ENCODE assay signal across 10 cellular contexts in genomic region chr3:185070491-185071335, GRCh38.
DNase-seq lines count a peak whose midpoint lies in the region; ATAC-seq, FAIRE-seq and TF ChIP-seq lines count a peak whose summit lies in the region.
"Had no signal": no experiment of that assay in that cellular context is flagged by ENCODE, and none has a peak within 500 bp of the region (broad histone marks: within the 10 kb centered on the region; RNA-seq: fewer than 3 reads in every experiment).

No MANE protein-coding gene starts in this region.

- TF ChIP-seq POLR2A in heart left ventricle (IDR thresholded peaks at IDR 0.05) (no peak), GM12891 (IDR thresholded peaks at IDR 0.05; ENCODE audit: low read depth, low read length) (no peak)

- 71 to 81% (median 76%) methylated on average over 21 to 22 of the region's 22 CpGs for WGBS in heart left ventricle, 4 donors

- H3K9me3 ChIP-seq in heart left ventricle, result no peaks in the 10 kb centered on the region

- TF ChIP-seq CTCF in heart left ventricle (IDR thresholded peaks at IDR 0.05), result peak in 5 of 12 donors; percentile 22 to 48 (median 34)

- ATAC-seq in Right ventricle myocardium superior (ENCODE audit: poor library complexity), result peak; percentile 62
- peak in 3 of 4 donors; percentile 66 to 76 (median 73) for ATAC-seq in heart left ventricle
- no peak for ATAC-seq in HG03045 (IDR thresholded peaks at IDR 0.05; ENCODE audit: unreplicated experiment)

- H3K36me3 ChIP-seq in heart left ventricle, result no peaks in the 10 kb centered on the region

- no peak overlapping the region for H3K4me3 ChIP-seq in heart left ventricle

- H3K27me3 ChIP-seq in heart left ventricle, result no peaks in the 10 kb centered on the region

- H3K27ac ChIP-seq in heart left ventricle, result no peak overlapping the region

- H3K4me1 ChIP-seq in heart left ventricle, result peaks cover 0 to 8% (median 0%) of the 10 kb centered on the region in 12 donors

- intact Hi-C loops in Right ventricle myocardium superior (cut with DNase I), result no loop called here
- intact Hi-C loops in cardiac septum (cut with DNase I), result no loop called here
- intact Hi-C loops in heart left ventricle (cut with DNase I), result no loop called here

- FAIRE-seq in urothelium cell line (lab: Jason Lieb, UNC), result no peak
- FAIRE-seq in GM12891 (lab: Jason Lieb, UNC), result no peak

- DNase-seq in Right ventricle myocardium superior (no peak), cardiac septum (ENCODE audit: low spot score) (no peak), SW480 (ENCODE audit: low spot score) (peak; percentile 27), heart left ventricle (peak in 1 of 5 donors; percentile 37), urothelium cell line (ENCODE audit: low spot score) (peak; percentile 52), T1000 (lab: John Stamatoyannopoulos, UW) (no peak), GM12891 (ENCODE audit: insufficient read length, low spot score) (no peak)
- DNase-seq: activated CD4-positive, alpha-beta T cell treated with anti-CD3 and anti-CD28 coated beads for 48 hours; GDM1 had no signal

TF ChIP-seq in GM12891, 5 proteins besides CTCF, POLR2A, EP300 and RAD21:
- TF ChIP-seq POU2F2 (IDR thresholded peaks at IDR 0.05; ENCODE audit: low read depth, low read length), result no peak
- TF ChIP-seq SPI1 (IDR thresholded peaks at IDR 0.05; ENCODE audit: low read depth, low read length), result no peak
- no peak for TF ChIP-seq TAF1 (IDR thresholded peaks at IDR 0.05; ENCODE audit: low read depth, low read length)
- TF ChIP-seq POLR2AphosphoS5 (IDR thresholded peaks at IDR 0.05; ENCODE audit: low read depth, low read length), result no peak
- no peak for TF ChIP-seq PAX5 (IDR thresholded peaks at IDR 0.05; ENCODE audit: insufficient read depth, low read length, severe bottlenecking)

Comparison
In these comparisons a context has a peak if more than half of its experiments do, and no peak if none do; other contexts are left out.
1. DNase-seq: peak in SW480 (single experiment) and urothelium cell line (single experiment); none in Right ventricle myocardium superior (single experiment), cardiac septum (single experiment), T1000 (single experiment) and GM12891 (single experiment).